Comparison of ENCODE assay signal across 29 cellular contexts in the genomic region with DNA sequence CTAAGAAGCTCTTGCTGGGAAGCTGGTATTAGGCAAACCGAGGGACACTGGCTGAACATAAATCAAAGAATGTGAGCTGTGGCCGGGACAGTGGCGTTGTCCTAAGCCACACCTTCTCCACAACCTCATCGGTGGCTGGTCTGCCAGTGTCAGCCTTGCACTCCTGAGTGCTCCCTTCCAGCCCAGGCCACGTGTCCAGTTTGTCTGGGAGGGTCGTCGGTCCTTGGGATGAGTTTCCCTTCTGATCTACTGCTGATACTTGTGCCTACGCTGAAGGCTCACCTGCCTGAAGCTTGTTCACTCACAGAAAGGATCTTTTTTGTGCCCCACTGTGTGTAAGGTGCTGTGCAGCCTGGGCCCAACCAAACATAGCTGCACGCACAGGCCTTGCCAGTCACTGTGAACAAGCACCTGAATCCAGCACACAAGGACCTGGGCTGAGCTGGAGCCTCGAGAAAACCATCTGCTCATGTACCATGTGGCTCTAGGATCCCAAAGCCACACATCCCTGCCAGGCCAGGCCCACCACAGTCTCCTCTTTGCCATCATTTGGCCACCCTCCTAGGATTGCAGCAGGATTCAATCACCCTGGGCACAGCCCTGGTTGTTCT.
"Had no signal": no experiment of that assay in that cellular context is flagged by ENCODE, and none has a peak within 500 bp of the region (broad histone marks: within the 10 kb centered on the region; RNA-seq: fewer than 3 reads in every experiment).

No MANE protein-coding gene starts in this region.

- ATAC-seq: activated naive CD4-positive, alpha-beta T cell treated with anti-CD3 and anti-CD28 coated beads, Interleukin-2, amount 50 U/mL, for 72 hours; activated T-cell treated with anti-CD3 and anti-CD28 coated beads, Interleukin-2, amount 50 U/mL, for 72 hours; gastroesophageal sphincter had no signal

- DNase-seq: activated CD4-positive, alpha-beta memory T cell treated with anti-CD3 and anti-CD28 coated beads, Interleukin-2, amount 10 ng/mL, durations not matched to agents 7 days and 5 days; activated CD4-positive, alpha-beta T cell treated with anti-CD3 and anti-CD28 coated beads for 1 hour; activated CD4-positive, alpha-beta T cell treated with anti-CD3 and anti-CD28 coated beads for 4 hours; activated CD4-positive, alpha-beta T cell treated with anti-CD3 and anti-CD28 coated beads, Interleukin-2, amount 10 ng/mL, durations not matched to agents 7 days and 5 days; activated CD4-positive, alpha-beta T cell treated with anti-CD3 and anti-CD28 coated beads, Interleukin-2, amount 50 U/mL, for 4 hours; activated CD8-positive, alpha-beta memory T cell treated with anti-CD3 and anti-CD28 coated beads, Interleukin-2, amount 50 U/mL, for 48 hours; activated gamma-delta T cell; activated naive CD4-positive, alpha-beta T cell; activated naive CD4-positive, alpha-beta T cell treated with anti-CD3 and anti-CD28 coated beads, Interleukin-2, amount 10 ng/mL, durations not matched to agents 7 days and 5 days; activated naive CD8-positive, alpha-beta T cell treated with anti-CD3 and anti-CD28 coated beads, Interleukin-2, amount 10 ng/mL, durations not matched to agents 7 days and 5 days; activated T-cell treated with anti-CD3 and anti-CD28 coated beads for 4 hours; activated T-cell treated with anti-CD3 and anti-CD28 coated beads, Interleukin-2, amount 50 U/mL, for 24 hours; activated T-cell treated with anti-CD3 and anti-CD28 coated beads, Interleukin-2, amount 50 U/mL, for 72 hours; central memory CD4-positive, alpha-beta T cell; cerebellar nuclear complex; colonic mucosa; effector CD8-positive, alpha-beta T cell; esophagus squamous epithelium; foreskin melanocyte; T-helper 2 cell had no signal

- H3K4me1 ChIP-seq: ascending aorta, colonic mucosa, esophagus squamous epithelium had no signal

- H3K36me3 ChIP-seq: ascending aorta, breast epithelium, cardiac muscle cell, colonic mucosa, esophagus squamous epithelium, gastroesophageal sphincter had no signal

- H3K4me3 ChIP-seq: ascending aorta, breast epithelium, cardiac muscle cell, colonic mucosa, esophagus squamous epithelium, gastroesophageal sphincter had no signal

- H3K27me3 Mint-ChIP-seq: activated CD4-positive, alpha-beta T cell treated with anti-CD3 and anti-CD28 coated beads, Interleukin-2, amount 10 ng/mL, durations not matched to agents 7 days and 5 days; activated naive CD4-positive, alpha-beta T cell treated with anti-CD3 and anti-CD28 coated beads, Interleukin-2, amount 10 ng/mL, durations not matched to agents 7 days and 5 days; activated naive CD8-positive, alpha-beta T cell treated with anti-CD3 and anti-CD28 coated beads, Interleukin-2, amount 10 ng/mL, durations not matched to agents 7 days and 5 days; activated T-cell treated with anti-CD3 and anti-CD28 coated beads, Interleukin-2, amount 50 U/mL, for 24 hours; brain had no signal

- H3K27ac ChIP-seq: ascending aorta, breast epithelium, cardiac muscle cell, colonic mucosa, epithelial cell of prostate, esophagus squamous epithelium, gastroesophageal sphincter had no signal

- H3K27ac Mint-ChIP-seq: activated CD4-positive, alpha-beta memory T cell treated with anti-CD3 and anti-CD28 coated beads, Interleukin-2, amount 10 ng/mL, durations not matched to agents 7 days and 5 days; activated CD4-positive, alpha-beta T cell treated with anti-CD3 and anti-CD28 coated beads, Interleukin-2, amount 10 ng/mL, durations not matched to agents 7 days and 5 days; activated naive CD4-positive, alpha-beta T cell treated with anti-CD3 and anti-CD28 coated beads, Interleukin-2, amount 10 ng/mL, durations not matched to agents 7 days and 5 days; activated naive CD8-positive, alpha-beta T cell treated with anti-CD3 and anti-CD28 coated beads, Interleukin-2, amount 10 ng/mL, durations not matched to agents 7 days and 5 days; activated T-cell treated with anti-CD3 and anti-CD28 coated beads, Interleukin-2, amount 50 U/mL, for 24 hours; activated T-cell treated with anti-CD3 and anti-CD28 coated beads, Interleukin-2, amount 50 U/mL, for 72 hours; brain had no signal

- H3K9me3 Mint-ChIP-seq: activated CD4-positive, alpha-beta memory T cell treated with anti-CD3 and anti-CD28 coated beads, Interleukin-2, amount 10 ng/mL, durations not matched to agents 7 days and 5 days; activated CD4-positive, alpha-beta T cell treated with anti-CD3 and anti-CD28 coated beads, Interleukin-2, amount 10 ng/mL, durations not matched to agents 7 days and 5 days; activated naive CD4-positive, alpha-beta T cell treated with anti-CD3 and anti-CD28 coated beads, Interleukin-2, amount 10 ng/mL, durations not matched to agents 7 days and 5 days; activated naive CD4-positive, alpha-beta T cell treated with anti-CD3 and anti-CD28 coated beads, Interleukin-2, amount 50 U/mL, for 72 hours; activated naive CD8-positive, alpha-beta T cell treated with anti-CD3 and anti-CD28 coated beads, Interleukin-2, amount 10 ng/mL, durations not matched to agents 7 days and 5 days; activated T-cell treated with anti-CD3 and anti-CD28 coated beads, Interleukin-2, amount 50 U/mL, for 24 hours; activated T-cell treated with anti-CD3 and anti-CD28 coated beads, Interleukin-2, amount 50 U/mL, for 72 hours had no signal

- H3K27me3 ChIP-seq: ascending aorta, breast epithelium, cardiac muscle cell, colonic mucosa, gastroesophageal sphincter had no signal

- H3K9me3 ChIP-seq: ascending aorta, breast epithelium, colonic mucosa, esophagus squamous epithelium, gastroesophageal sphincter had no signal

- FAIRE-seq: endometrium, endothelial cell of umbilical vein had no signal

- H3K36me3 Mint-ChIP-seq: activated naive CD4-positive, alpha-beta T cell treated with anti-CD3 and anti-CD28 coated beads, Interleukin-2, amount 10 ng/mL, durations not matched to agents 7 days and 5 days; activated naive CD4-positive, alpha-beta T cell treated with anti-CD3 and anti-CD28 coated beads, Interleukin-2, amount 50 U/mL, for 72 hours; activated naive CD8-positive, alpha-beta T cell treated with anti-CD3 and anti-CD28 coated beads, Interleukin-2, amount 10 ng/mL, durations not matched to agents 7 days and 5 days; brain had no signal

- H3K4me1 Mint-ChIP-seq: activated CD4-positive, alpha-beta memory T cell treated with anti-CD3 and anti-CD28 coated beads, Interleukin-2, amount 10 ng/mL, durations not matched to agents 7 days and 5 days; activated CD4-positive, alpha-beta T cell treated with anti-CD3 and anti-CD28 coated beads, Interleukin-2, amount 10 ng/mL, durations not matched to agents 7 days and 5 days; activated naive CD4-positive, alpha-beta T cell treated with anti-CD3 and anti-CD28 coated beads, Interleukin-2, amount 10 ng/mL, durations not matched to agents 7 days and 5 days; activated naive CD8-positive, alpha-beta T cell treated with anti-CD3 and anti-CD28 coated beads, Interleukin-2, amount 10 ng/mL, durations not matched to agents 7 days and 5 days had no signal

- H3K4me3 Mint-ChIP-seq: activated CD4-positive, alpha-beta memory T cell treated with anti-CD3 and anti-CD28 coated beads, Interleukin-2, amount 10 ng/mL, durations not matched to agents 7 days and 5 days; activated CD4-positive, alpha-beta T cell treated with anti-CD3 and anti-CD28 coated beads, Interleukin-2, amount 10 ng/mL, durations not matched to agents 7 days and 5 days; activated naive CD4-positive, alpha-beta T cell treated with anti-CD3 and anti-CD28 coated beads, Interleukin-2, amount 10 ng/mL, durations not matched to agents 7 days and 5 days; activated naive CD8-positive, alpha-beta T cell treated with anti-CD3 and anti-CD28 coated beads, Interleukin-2, amount 10 ng/mL, durations not matched to agents 7 days and 5 days; activated T-cell treated with anti-CD3 and anti-CD28 coated beads, Interleukin-2, amount 50 U/mL, for 24 hours; activated T-cell treated with anti-CD3 and anti-CD28 coated beads, Interleukin-2, amount 50 U/mL, for 72 hours; brain had no signal
